ENCODE assay signal across 1 cellular context in the genomic region with DNA sequence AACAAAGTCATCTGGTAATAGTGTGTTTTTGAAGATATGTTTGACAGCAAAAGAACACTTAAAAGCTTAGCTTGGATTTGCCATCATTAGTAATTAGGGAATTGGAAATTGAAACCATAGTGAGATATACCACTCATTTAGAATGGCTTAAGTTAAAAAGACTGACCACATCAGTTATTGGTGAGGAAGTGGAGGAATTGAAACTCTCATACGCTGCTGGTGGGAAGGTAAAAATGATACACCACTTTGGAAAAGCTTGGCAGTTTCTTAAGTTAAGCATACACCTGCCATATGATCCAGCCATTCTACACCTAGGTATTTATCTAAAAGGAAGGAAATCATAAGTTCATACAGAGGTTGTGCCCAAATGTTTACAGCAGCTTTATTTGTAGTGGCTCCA.
TF ChIP-seq lines count a peak whose summit lies in the region.

No MANE protein-coding gene starts in this region.

TF ChIP-seq in GM12878, 131 proteins besides CTCF, POLR2A, EP300 and RAD21 (continued from another document):
- TF ChIP-seq, protein P1, sequence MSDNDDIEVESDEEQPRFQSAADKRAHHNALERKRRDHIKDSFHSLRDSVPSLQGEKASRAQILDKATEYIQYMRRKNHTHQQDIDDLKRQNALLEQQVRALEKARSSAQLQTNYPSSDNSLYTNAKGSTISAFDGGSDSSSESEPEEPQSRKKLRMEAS (IDR thresholded peaks at IDR 0.05; ENCODE audit: low read depth, low read length): no peak
- TF ChIP-seq CHD2 (IDR thresholded peaks at IDR 0.05; ENCODE audit: borderline replicate concordance, low read depth, low read length) (no peak), ZNF24 (IDR thresholded peaks at IDR 0.05) (0 out of 2 replicates have a peak, but pooled peaks have one; percentile 8), CREB1 (IDR thresholded peaks at IDR 0.05; ENCODE audit: low read depth) (no peak)
